In the genomic region with DNA sequence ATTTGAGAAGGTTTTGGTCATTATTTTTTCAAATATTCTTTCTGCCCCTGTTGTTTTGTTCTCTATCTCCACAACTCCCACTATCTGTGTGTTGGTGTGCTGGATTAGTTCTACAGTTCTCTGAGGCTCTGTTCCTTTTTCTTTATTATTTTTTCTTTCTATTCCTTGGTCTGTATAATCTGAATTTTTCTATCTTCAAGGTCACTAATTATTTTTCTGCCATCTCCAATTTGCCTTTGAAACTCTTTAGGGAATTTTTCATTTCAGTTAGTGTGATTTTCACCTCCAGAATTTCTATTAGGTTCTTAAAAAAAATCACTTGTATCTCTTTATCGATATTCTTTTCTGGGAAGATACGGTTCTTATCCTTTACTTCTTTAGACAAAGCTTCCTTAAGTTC, we compare ENCODE assay signal across 36 cellular contexts.
"Had no signal": no experiment of that assay in that cellular context is flagged by ENCODE, and none has a peak within 500 bp of the region (broad histone marks: within the 10 kb centered on the region; RNA-seq: fewer than 3 reads in every experiment).

No MANE protein-coding gene starts in this region.

- H3K4me3 ChIP-seq: MG63 had no signal

- H3K27me3 ChIP-seq: MG63 had no signal

- H3K36me3 ChIP-seq: MG63 had no signal

- H3K9me3 ChIP-seq: MG63 had no signal

- DNase-seq: Kasumi-1, MG63, MM.1S, MV-4-11, NCI-H1048, NCI-H1092, NCI-H1092 treated with DMSO at 0.1 percent for 48 hours, NCI-H1105, NCI-H1105 treated with DMSO at 0.1 percent for 48 hours, NCI-H1417, NCI-H1417 treated with DMSO at 0.1 percent for 48 hours, NCI-H1436, NCI-H1436 treated with DMSO at 0.1 percent for 48 hours, NCI-H146, NCI-H1694, NCI-H1694 treated with DMSO at 0.1 percent for 48 hours, NCI-H187, NCI-H187 treated with DMSO at 0.1 percent for 48 hours, NCI-H1930, NCI-H2029, NCI-H2029 treated with DMSO at 0.1 percent for 48 hours, NCI-H2081, NCI-H2081 treated with DMSO at 0.1 percent for 48 hours, NCI-H2107, NCI-H2171, NCI-H2171 treated with DMSO at 0.1 percent for 48 hours, NCI-H2227 treated with DMSO at 0.1 percent for 48 hours, NCI-H226, NCI-H345, NCI-H446, NCI-H446 treated with DMSO at 0.1 percent for 48 hours, NCI-H510A, NCI-H510A treated with DMSO at 0.1 percent for 48 hours, NCI-H524, NCI-H524 treated with DMSO at 0.1 percent for 48 hours, NCI-H526 had no signal
